ENCODE assay signal across 8 cellular contexts in the genomic region with DNA sequence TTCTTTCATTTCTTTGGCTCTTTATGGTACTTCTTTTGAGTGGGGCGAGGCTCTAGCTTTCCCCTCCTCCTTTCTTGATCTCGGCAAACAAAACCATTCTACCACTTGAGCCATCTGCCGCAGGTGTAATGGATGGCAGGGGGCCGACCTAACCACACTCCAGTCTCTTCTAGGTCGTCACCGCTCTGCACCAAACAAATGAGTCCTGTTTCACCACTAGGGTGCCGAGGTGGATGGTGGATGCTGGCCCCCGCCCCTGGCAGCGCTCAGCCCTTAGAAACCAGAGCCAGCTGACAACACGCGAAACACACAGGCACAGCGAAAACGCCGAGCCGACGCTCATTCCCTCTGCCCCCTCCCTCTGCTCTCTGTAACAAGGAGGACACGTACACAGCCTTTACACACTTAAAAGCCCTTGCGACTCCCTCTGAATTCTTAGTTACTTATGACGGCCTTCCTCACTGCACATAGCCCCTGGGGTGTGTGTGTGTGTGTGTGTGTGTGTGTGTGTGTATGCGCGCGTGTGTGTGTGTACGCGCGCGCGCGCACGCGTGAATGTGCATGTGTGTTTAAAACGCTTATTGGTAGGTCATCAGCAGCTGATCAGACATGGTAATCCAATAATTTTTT.
DNase-seq lines count a peak whose midpoint lies in the region; ATAC-seq and TF ChIP-seq lines count a peak whose summit lies in the region.

No MANE protein-coding gene starts in this region.

- peaks cover 8% of the 10 kb centered on the region for H3K4me1 ChIP-seq in mammary epithelial cell (ENCODE audit: insufficient read depth, low read length)

- CTCF ChIA-PET in mammary epithelial cell (lab: Charles Lee; ENCODE audit: low non-redundant PET): no interaction called here

- no peak overlapping the region for H3K9ac ChIP-seq in mammary epithelial cell (ENCODE audit: insufficient read depth, low read length)

- dilution Hi-C loops in mammary epithelial cell (cut with HindIII; ENCODE audit: low sequenced_read_pairs): no loop called here

- peaks cover 3% of the 10 kb centered on the region for H4K20me1 ChIP-seq in mammary epithelial cell (ENCODE audit: insufficient read depth, low read length)

- intact Hi-C loops in mammary epithelial cell (cut with micrococcal nuclease): loop anchor here (5.0 to 10.0 kb wide), 2 partner anchors 416 to 1139 kb away; a partner anchor contains a TSS

- 10% methylated on average over 11 of the region's 31 CpGs for WGBS in mammary epithelial cell (ENCODE audit: low coverage, missing lambda C conversion rate)

- no peaks in the 10 kb centered on the region for H3K36me3 ChIP-seq in mammary epithelial cell (ENCODE audit: insufficient read depth, low read length)

- H3K4me2 ChIP-seq in mammary epithelial cell (ENCODE audit: insufficient read depth, low read depth, low read length): no peak overlapping the region

- in situ Hi-C loops in mammary epithelial cell (cut with MboI; ENCODE audit: low sequenced_read_pairs in 2 of 2): loop anchor here (10.0 to 25.0 kb wide), 4 partner anchors 546 to 1246 kb away; no protein-coding TSS in a partner anchor

- DNase-seq in NCI-H1436 (lab: John Stamatoyannopoulos, UW) (peak; percentile 38), NCI-H1436 treated with DMSO at 0.1 percent for 48 hours (lab: John Stamatoyannopoulos, UW) (no peak), NCI-H524 (lab: John Stamatoyannopoulos, UW) (peak; percentile 93 to 97), germinal center (ENCODE audit: low spot score) (peak; percentile 59), inferior parietal cortex (ENCODE audit: extremely low spot score) (no peak), mammary epithelial cell (no peak), SW 1271 (lab: John Stamatoyannopoulos, UW) (no peak)

- H3K4me3 ChIP-seq in mammary epithelial cell (replicated peaks in 1 of 3; ENCODE audit: insufficient read depth in 1 of 3, low read depth in 2 of 3, low read length in 3 of 3): no peak overlapping the region

- H3K9me3 ChIP-seq in mammary epithelial cell (replicated peaks; ENCODE audit: insufficient read depth, low read length): peaks cover 4% of the 10 kb centered on the region

- H3K27ac ChIP-seq in mammary epithelial cell (ENCODE audit: insufficient read depth, low read depth, low read length): no peak overlapping the region

- peak; percentile 62 for ATAC-seq in HG02970 (IDR thresholded peaks at IDR 0.05; ENCODE audit: low FRiP score, unreplicated experiment)

- H3K27me3 ChIP-seq in mammary epithelial cell (ENCODE audit: insufficient read depth, low read length): peaks cover 79% of the 10 kb centered on the region

- H2AFZ ChIP-seq in mammary epithelial cell (ENCODE audit: low read depth, low read length): no peak overlapping the region

- no peak for TF ChIP-seq CTCF in mammary epithelial cell (conservative IDR thresholded peaks at IDR 0.05 in 1 of 2, IDR thresholded peaks at IDR 0.05 in 1 of 2; ENCODE audit: extremely low read depth in 1 of 2, insufficient read depth in 1 of 2, low read depth in 1 of 2, low read length in 2 of 2)

- BruUV-seq in mammary epithelial cell (replicated peaks; lab: Mats Ljungman, UMichigan): no TSS peak

- no peaks in the 10 kb centered on the region for H3K79me2 ChIP-seq in mammary epithelial cell (ENCODE audit: insufficient read depth, low read length)

Comparison
In these comparisons a context has a peak if more than half of its experiments do, and no peak if none do; other contexts are left out.
1. DNase-seq: peak in NCI-H1436 (single experiment), NCI-H524 (2 of 2) and germinal center (single experiment); none in NCI-H1436 treated with DMSO at 0.1 percent for 48 hours (single experiment), inferior parietal cortex (single experiment), mammary epithelial cell (single experiment) and SW 1271 (0 of 2).